In genomic region chr10:72333111-72334012, GRCh38 we compare ENCODE assay signal across 9 cellular contexts. TPM values are rescaled to one million over a fixed set of nuclear protein-coding genes. Genes with fewer than 3 reads are reported as not detected.
DNase-seq lines count a peak whose midpoint lies in the region; ATAC-seq and TF ChIP-seq lines count a peak whose summit lies in the region.
"Had no signal": no experiment of that assay in that cellular context is flagged by ENCODE, and none has a peak within 500 bp of the region (broad histone marks: within the 10 kb centered on the region; RNA-seq: fewer than 3 reads in every experiment).

No MANE protein-coding gene starts in this region.

- H3K36me3 ChIP-seq in HCT116 (ENCODE audit: control insufficient read depth in 1 of 2, insufficient read depth in 2 of 2, low read length in 2 of 2) (peaks cover 4 to 11% of the 10 kb centered on the region in 2 experiments; a peak in 2 of 4 replicates), iPS-18a (ENCODE audit: control insufficient read depth, low read depth, low read length) (peaks cover 29% of the 10 kb centered on the region)

- H3K9me3 ChIP-seq in HCT116 (ENCODE audit: control insufficient read depth in 1 of 2, insufficient read depth in 1 of 2, low read depth in 1 of 2, low read length in 2 of 2) (no peaks in the 10 kb centered on the region), iPS-18a (ENCODE audit: control insufficient read depth, low read depth, low read length) (no peaks in the 10 kb centered on the region)

- RAD21 ChIA-PET in HCT116 (lab: Charles Lee; ENCODE audit: low non-redundant PET in 1 of 2, low total read pairs in 2 of 2, uncharacterized antibody in 2 of 2, unreplicated experiment in 2 of 2), result no interaction called here

- H3K9me3 Mint-ChIP-seq in activated CD8-positive, alpha-beta T cell treated with anti-CD3 and anti-CD28 coated beads, Interleukin-2, amount 10 ng/mL, durations not matched to agents 7 days and 5 days (ENCODE audit: insufficient read depth), result no peaks in the 10 kb centered on the region

- H4K20me1 ChIP-seq in HCT116 (ENCODE audit: insufficient read depth), result no peaks in the 10 kb centered on the region

- peak overlapping the region; percentile 91 for H3K27ac Mint-ChIP-seq in activated CD8-positive, alpha-beta T cell treated with anti-CD3 and anti-CD28 coated beads, Interleukin-2, amount 10 ng/mL, durations not matched to agents 7 days and 5 days

- TF ChIP-seq POLR2A in HCT116 (IDR thresholded peaks at IDR 0.05; ENCODE audit: borderline replicate concordance, extremely low read depth, insufficient read depth, insufficient read length), result no peak

- no peak for TF ChIP-seq RAD21 in HCT116 (IDR thresholded peaks at IDR 0.05; ENCODE audit: low read depth)

- H3K4me3 ChIP-seq in HCT116 (replicated peaks in 1 of 2; ENCODE audit: low read depth in 1 of 2, low read length in 2 of 2), result no peak overlapping the region
- no peak overlapping the region for H3K4me3 ChIP-seq in iPS-18a (ENCODE audit: low read length)

- H3K27ac ChIP-seq in HCT116 (ENCODE audit: low read depth, low read length) (peak overlapping the region; percentile 92), iPS-18a (ENCODE audit: low read length) (peak overlapping the region; percentile 40)

- intact Hi-C loops in HCT116 (cut with micrococcal nuclease), result no loop called here

- H3K4me1 Mint-ChIP-seq in activated CD8-positive, alpha-beta T cell treated with anti-CD3 and anti-CD28 coated beads, Interleukin-2, amount 10 ng/mL, durations not matched to agents 7 days and 5 days (ENCODE audit: low read depth), result peaks cover 93% of the 10 kb centered on the region

- no TSS peak for BruUV-seq in HCT116 (replicated peaks; lab: Mats Ljungman, UMichigan)

- TF ChIP-seq CTCF in HCT116 (IDR thresholded peaks at IDR 0.05 in 2 of 3, conservative IDR thresholded peaks at IDR 0.05 in 1 of 3; ENCODE audit: borderline replicate concordance in 1 of 3, insufficient read depth in 1 of 3, low read depth in 2 of 3, low read length in 2 of 3), result no peak

- H2AFZ ChIP-seq in HCT116 (ENCODE audit: low read depth, low read length, poor library complexity, severe bottlenecking), result no peak overlapping the region

- H3K4me3 Mint-ChIP-seq in activated CD8-positive, alpha-beta T cell treated with anti-CD3 and anti-CD28 coated beads, Interleukin-2, amount 10 ng/mL, durations not matched to agents 7 days and 5 days, result peak overlapping the region; percentile 19

- H3K27me3 ChIP-seq in HCT116 (ENCODE audit: insufficient read depth, low read length) (no peaks in the 10 kb centered on the region), iPS-18a (ENCODE audit: control insufficient read depth, insufficient read depth, low read length) (no peaks in the 10 kb centered on the region)

- H3K36me3 Mint-ChIP-seq in activated CD8-positive, alpha-beta T cell treated with anti-CD3 and anti-CD28 coated beads, Interleukin-2, amount 10 ng/mL, durations not matched to agents 7 days and 5 days (ENCODE audit: low read depth), result peaks cover 53% of the 10 kb centered on the region

- CTCF ChIA-PET in HCT116 (lab: Charles Lee), result interaction anchor here (0.6 to 2.4 kb wide), 2 partner anchors 132 to 558 kb away, joined by 5 to 7 read pairs; no protein-coding TSS in a partner anchor
- CTCF ChIA-PET in activated CD8-positive, alpha-beta T cell treated with anti-CD3 and anti-CD28 coated beads, Interleukin-2, amount 10 ng/mL, durations not matched to agents 7 days and 5 days (lab: Charles Lee), result interaction anchor here (0.9 to 7.8 kb wide), 16 partner anchors 13 to 285 kb away, joined by 3 to 122 read pairs (median 10); partner anchors contain the start of genes ANAPC16, ASCC1 and DDIT4

- no peaks in the 10 kb centered on the region for H3K79me2 ChIP-seq in HCT116 (ENCODE audit: insufficient read depth, low read length)

- DNase-seq in HCT116 (ENCODE audit: low read depth, low spot score) (no peak), SW480 (ENCODE audit: low spot score) (no peak)
- DNase-seq in activated CD8-positive, alpha-beta T cell treated with anti-CD3 and anti-CD28 coated beads, Interleukin-2, amount 10 ng/mL, durations not matched to agents 7 days and 5 days, result peak; percentile 53
- peak; percentile 79 for DNase-seq in stimulated activated CD8-positive, alpha-beta memory T cell treated with anti-CD3 and anti-CD28 coated beads, Interleukin-4, amount 100 ng/mL, for 48 hours
- no peak for DNase-seq in activated effector memory CD4-positive, alpha-beta T cell treated with Interleukin-2 at 50 U/mL for 16 hours
- DNase-seq: SHP77 treated with DMSO at 0.1 percent for 48 hours had no signal

- H3K9ac ChIP-seq in HCT116 (ENCODE audit: low read length) (peak overlapping the region; percentile 68), iPS-18a (ENCODE audit: low read length) (no peak overlapping the region)

- no peaks in the 10 kb centered on the region for H3K9me2 ChIP-seq in HCT116 (ENCODE audit: insufficient read depth)

- ATAC-seq in HCT116, result no peak
- no peak for ATAC-seq in activated CD8-positive, alpha-beta T cell treated with anti-CD3 and anti-CD28 coated beads, Interleukin-2, amount 10 ng/mL, durations not matched to agents 7 days and 5 days
- ATAC-seq in HG03280 (IDR thresholded peaks at IDR 0.05; ENCODE audit: unreplicated experiment), result no peak
- no peak for ATAC-seq in HG02588 (IDR thresholded peaks at IDR 0.05; ENCODE audit: unreplicated experiment)

- POLR2A ChIA-PET in HCT116 (lab: Charles Lee), result interaction anchor here (0.5 to 12.3 kb wide), 8 partner anchors 10 to 117 kb away, joined by 3 to 274 read pairs (median 14); partner anchors contain the start of genes ANAPC16, ASCC1 and DDIT4
- POLR2A ChIA-PET in activated CD8-positive, alpha-beta T cell treated with anti-CD3 and anti-CD28 coated beads, Interleukin-2, amount 10 ng/mL, durations not matched to agents 7 days and 5 days (lab: Charles Lee), result interaction anchor here (0.6 to 10.4 kb wide), 10 partner anchors 13 to 245 kb away, joined by 3 to 119 read pairs (median 14); partner anchors contain the start of genes ANAPC16, ASCC1, DDIT4 and SPOCK2

- peak overlapping the region; percentile 81 for H3K4me2 ChIP-seq in HCT116 (ENCODE audit: low read length)

- no peaks in the 10 kb centered on the region for H3K27me3 Mint-ChIP-seq in activated CD8-positive, alpha-beta T cell treated with anti-CD3 and anti-CD28 coated beads, Interleukin-2, amount 10 ng/mL, durations not matched to agents 7 days and 5 days (ENCODE audit: low read depth)

- H3K4me1 ChIP-seq in HCT116 (ENCODE audit: control insufficient read depth in 1 of 2, insufficient read depth in 2 of 2, low read length in 2 of 2) (peaks cover 44 to 53% of the 10 kb centered on the region in 2 experiments), iPS-18a (ENCODE audit: control insufficient read depth, low read depth, low read length) (peaks cover 33% of the 10 kb centered on the region)

TF ChIP-seq in HCT116, 20 proteins besides CTCF, POLR2A, EP300 and RAD21:
- TF ChIP-seq ZFX (IDR thresholded peaks at IDR 0.05) (no peak; the same call in 1 of the 2 replicates), SIN3A (IDR thresholded peaks at IDR 0.05; ENCODE audit: low read depth) (no peak), EZH2 (IDR thresholded peaks at IDR 0.05) (no peak), YY1 (IDR thresholded peaks at IDR 0.05; ENCODE audit: extremely low read depth, insufficient replicate concordance, low read depth, low read length) (no peak), CBX3 (IDR thresholded peaks at IDR 0.05; ENCODE audit: low read depth) (no peak), FOSL1 (IDR thresholded peaks at IDR 0.05; ENCODE audit: low read depth) (no peak), TCF7L2 (IDR thresholded peaks at IDR 0.05; ENCODE audit: borderline replicate concordance, extremely low read depth, insufficient read depth, insufficient read length) (no peak), MAX (IDR thresholded peaks at IDR 0.05) (no peak), EZH2phosphoT487 (IDR thresholded peaks at IDR 0.05; ENCODE audit: borderline replicate concordance) (no peak), ZBTB33 (IDR thresholded peaks at IDR 0.05; ENCODE audit: extremely low read depth, insufficient replicate concordance, low read length) (no peak), EGR1 (IDR thresholded peaks at IDR 0.05; ENCODE audit: low read depth) (no peak), ELF1 (IDR thresholded peaks at IDR 0.05; ENCODE audit: borderline replicate concordance, low read depth) (no peak), CEBPB (IDR thresholded peaks at IDR 0.05; ENCODE audit: low read depth) (no peak)
TF ChIP-seq in HCT116: peak in this region for 0.

RNA-seq across cellular contexts. Expression of gene DNAJB12, which starts 21.4 kb away (rescaled TPM):
- total RNA-seq in HCT116 (2021; ENCODE audit: unreplicated experiment), result 25.8 TPM
- 19.8 and 23.4 TPM in 2 replicates for polyA plus RNA-seq in HCT116 (2012)
- 10 to 100 TPM; 26.4 to 29.7 TPM for total RNA-seq in activated CD8-positive, alpha-beta T cell treated with anti-CD3 and anti-CD28 coated beads, Interleukin-2, amount 10 ng/mL, durations not matched to agents 7 days and 5 days

RNA-seq across cellular contexts. Expression of gene DDIT4, which starts 59.6 kb away (rescaled TPM):
- 462 TPM for total RNA-seq in HCT116 (2021; ENCODE audit: unreplicated experiment)
- 1,030 and 1,103 TPM in 2 replicates for polyA plus RNA-seq in HCT116 (2012)
- total RNA-seq in activated CD8-positive, alpha-beta T cell treated with anti-CD3 and anti-CD28 coated beads, Interleukin-2, amount 10 ng/mL, durations not matched to agents 7 days and 5 days, result 100 to 1,000 TPM; 382 to 384 TPM

Comparison
In these comparisons a context has a peak if more than half of its experiments do, and no peak if none do; other contexts are left out.
1. DNase-seq: peak in activated CD8-positive, alpha-beta T cell treated with anti-CD3 and anti-CD28 coated beads, Interleukin-2, amount 10 ng/mL, durations not matched to agents 7 days and 5 days (single experiment) and stimulated activated CD8-positive, alpha-beta memory T cell treated with anti-CD3 and anti-CD28 coated beads, Interleukin-4, amount 100 ng/mL, for 48 hours (single experiment); none in HCT116 (single experiment), activated effector memory CD4-positive, alpha-beta T cell treated with Interleukin-2 at 50 U/mL for 16 hours (single experiment) and SW480 (single experiment).